In genomic region chr19:32104465-32105235, GRCh38 we compare ENCODE assay signal across 13 cellular contexts.
A peak's percentile ranks its signal among the peaks of the same experiment; 100 is the strongest.
DNase-seq lines count a peak whose midpoint lies in the region; ATAC-seq, FAIRE-seq and TF ChIP-seq lines count a peak whose summit lies in the region.
"Had no signal": no experiment of that assay in that cellular context is flagged by ENCODE, and none has a peak within 500 bp of the region (broad histone marks: within the 10 kb centered on the region; RNA-seq: fewer than 3 reads in every experiment).

No MANE protein-coding gene starts in this region.

- DNase-seq in KBM-7: peak; percentile 5
- peak; percentile 51 for DNase-seq in astrocyte (ENCODE audit: low read depth)
- DNase-seq in mesothelial cell of epicardium (ENCODE audit: low spot score in 2 of 2, unreplicated experiment in 2 of 2): no peak
- no peak for DNase-seq in SW 1271 (lab: John Stamatoyannopoulos, UW)
- DNase-seq in activated naive CD4-positive, alpha-beta T cell treated with anti-CD3 and anti-CD28 coated beads for 36 hours: no peak
- DNase-seq in medulla oblongata (ENCODE audit: extremely low spot score): no peak
- DNase-seq: activated CD4-positive, alpha-beta T cell treated with anti-CD3 and anti-CD28 coated beads for 48 hours; NCI-H2171; spleen had no signal

- no peak overlapping the region for H3K27ac Mint-ChIP-seq in astrocyte (ENCODE audit: unreplicated experiment)
- peak overlapping the region; percentile 81 for H3K27ac Mint-ChIP-seq in mesothelial cell of epicardium
- H3K27ac Mint-ChIP-seq in activated naive CD4-positive, alpha-beta T cell treated with anti-CD3 and anti-CD28 coated beads for 36 hours: no peak overlapping the region
- H3K27ac Mint-ChIP-seq: activated T-helper 2 cell treated with anti-CD3 and anti-CD28 coated beads, Interferon-gamma antibody, Interleukin-2, Interleukin-4, amounts not matched to agents 10 μg/mL and 5 μg/mL and 100 μg/mL, durations not matched to agents 14 hours and 24 hours and 36 hours had no signal

- CTCF ChIA-PET in activated naive CD4-positive, alpha-beta T cell treated with anti-CD3 and anti-CD28 coated beads for 36 hours (lab: Charles Lee): no interaction called here

- in situ Hi-C loops in KBM-7 (cut with MboI; ENCODE audit: low pct_unique_long_range_greater_than_20kb, low sequenced_read_pairs): no loop called here

- no peaks in the 10 kb centered on the region for H4K20me1 ChIP-seq in BLaER1
- no peaks in the 10 kb centered on the region for H4K20me1 ChIP-seq in astrocyte (ENCODE audit: insufficient read depth, low read length)
- H4K20me1 ChIP-seq: BLaER1 treated with 17β-estradiol and CSF1 and Interleukin-3, amounts not matched to agents 10 nM and 100 nM had no signal

- H3K36me3 Mint-ChIP-seq in astrocyte (ENCODE audit: low read depth, unreplicated experiment): no peaks in the 10 kb centered on the region
- peaks cover 4% of the 10 kb centered on the region for H3K36me3 Mint-ChIP-seq in mesothelial cell of epicardium
- H3K36me3 Mint-ChIP-seq in activated naive CD4-positive, alpha-beta T cell treated with anti-CD3 and anti-CD28 coated beads for 36 hours (ENCODE audit: low read depth): no peaks in the 10 kb centered on the region

- H3K27ac ChIP-seq in BLaER1 (no peak overlapping the region), astrocyte (ENCODE audit: low read depth, low read length) (no peak overlapping the region)
- H3K27ac ChIP-seq: BLaER1 treated with 17β-estradiol and CSF1 and Interleukin-3, amounts not matched to agents 10 nM and 100 nM; spleen had no signal

- H3K4me2 ChIP-seq in BLaER1 (peak overlapping the region; percentile 26; the same call in 1 of the 2 replicates), astrocyte (ENCODE audit: low read length) (peak overlapping the region; percentile 8)

- H3K79me2 ChIP-seq in astrocyte (ENCODE audit: insufficient read depth, low read length): no peaks in the 10 kb centered on the region

- 0 out of 2 replicates have a peak, but pooled peaks cover 5% of the 10 kb centered on the region for H3K4me1 ChIP-seq in BLaER1
- H3K4me1 ChIP-seq in astrocyte (ENCODE audit: insufficient read depth, low read length): no peaks in the 10 kb centered on the region
- H3K4me1 ChIP-seq: spleen had no signal

- FAIRE-seq in astrocyte (lab: Jason Lieb, UNC): no peak

- H3K4me1 Mint-ChIP-seq in astrocyte (ENCODE audit: low read depth, unreplicated experiment): peaks cover 2% of the 10 kb centered on the region
- peaks cover 30% of the 10 kb centered on the region for H3K4me1 Mint-ChIP-seq in mesothelial cell of epicardium
- H3K4me1 Mint-ChIP-seq in activated naive CD4-positive, alpha-beta T cell treated with anti-CD3 and anti-CD28 coated beads for 36 hours (ENCODE audit: low read depth): no peaks in the 10 kb centered on the region

- peaks cover 10% of the 10 kb centered on the region for H3K27me3 Mint-ChIP-seq in astrocyte (ENCODE audit: low read depth, unreplicated experiment)
- peaks cover 2% of the 10 kb centered on the region for H3K27me3 Mint-ChIP-seq in mesothelial cell of epicardium (ENCODE audit: low read depth)
- peaks cover 20% of the 10 kb centered on the region for H3K27me3 Mint-ChIP-seq in activated naive CD4-positive, alpha-beta T cell treated with anti-CD3 and anti-CD28 coated beads for 36 hours (ENCODE audit: low read depth)

- peaks cover 19% of the 10 kb centered on the region for H3K9me3 ChIP-seq in BLaER1
- peaks cover 3% of the 10 kb centered on the region for H3K9me3 ChIP-seq in astrocyte (ENCODE audit: insufficient read depth, low read depth, low read length)

- H3K9me3 Mint-ChIP-seq in astrocyte (ENCODE audit: unreplicated experiment): peaks cover 5% of the 10 kb centered on the region
- H3K9me3 Mint-ChIP-seq in mesothelial cell of epicardium: peaks cover 13% of the 10 kb centered on the region
- H3K9me3 Mint-ChIP-seq in activated naive CD4-positive, alpha-beta T cell treated with anti-CD3 and anti-CD28 coated beads for 36 hours: peaks cover 3% of the 10 kb centered on the region

- H2AFZ ChIP-seq in astrocyte (ENCODE audit: low read depth, low read length): no peak overlapping the region

- no peak for TF ChIP-seq CTCF in astrocyte (IDR thresholded peaks at IDR 0.05; ENCODE audit: insufficient read depth, low read depth, low read length)
- TF ChIP-seq CTCF in mesothelial cell of epicardium (IDR thresholded peaks at IDR 0.05; ENCODE audit: unreplicated experiment): no peak

- H3K4me3 Mint-ChIP-seq in astrocyte (ENCODE audit: unreplicated experiment): no peak overlapping the region
- H3K4me3 Mint-ChIP-seq in mesothelial cell of epicardium: peak overlapping the region; percentile 29
- no peak overlapping the region for H3K4me3 Mint-ChIP-seq in activated naive CD4-positive, alpha-beta T cell treated with anti-CD3 and anti-CD28 coated beads for 36 hours

- no peaks in the 10 kb centered on the region for H3K36me3 ChIP-seq in BLaER1
- no peaks in the 10 kb centered on the region for H3K36me3 ChIP-seq in astrocyte (ENCODE audit: insufficient read depth, low read length)
- H3K36me3 ChIP-seq: BLaER1 treated with 17β-estradiol and CSF1 and Interleukin-3, amounts not matched to agents 10 nM and 100 nM; spleen had no signal

- H3K4me3 ChIP-seq in BLaER1 (no peak overlapping the region), astrocyte (ENCODE audit: insufficient read depth, low read depth, low read length) (no peak overlapping the region)
- H3K4me3 ChIP-seq: BLaER1 treated with 17β-estradiol and CSF1 and Interleukin-3, amounts not matched to agents 10 nM and 100 nM; spleen had no signal

- ATAC-seq in GM18502 (IDR thresholded peaks at IDR 0.05; ENCODE audit: poor library complexity, unreplicated experiment): no peak

- H3K9ac ChIP-seq in BLaER1 (no peak overlapping the region), astrocyte (ENCODE audit: low read length) (no peak overlapping the region)
- H3K9ac ChIP-seq: BLaER1 treated with 17β-estradiol and CSF1 and Interleukin-3, amounts not matched to agents 10 nM and 100 nM had no signal

- intact Hi-C loops in activated naive CD4-positive, alpha-beta T cell treated with anti-CD3 and anti-CD28 coated beads for 36 hours (cut with micrococcal nuclease): no loop called here

- H3K27me3 ChIP-seq in BLaER1 (no peaks in the 10 kb centered on the region), astrocyte (ENCODE audit: insufficient read depth, low read length) (no peaks in the 10 kb centered on the region)
- H3K27me3 ChIP-seq: BLaER1 treated with 17β-estradiol and CSF1 and Interleukin-3, amounts not matched to agents 10 nM and 100 nM had no signal

Comparison
In these comparisons a context has a peak if more than half of its experiments do, and no peak if none do; other contexts are left out.
1. DNase-seq: peak in KBM-7 (single experiment) and astrocyte (single experiment); none in mesothelial cell of epicardium (0 of 2), SW 1271 (0 of 2), activated naive CD4-positive, alpha-beta T cell treated with anti-CD3 and anti-CD28 coated beads for 36 hours (single experiment) and medulla oblongata (single experiment).